In genomic region chr2:178767099-178768060, GRCh38 we compare ENCODE assay signal across 1 cellular context.
TF ChIP-seq lines count a peak whose summit lies in the region.

No MANE protein-coding gene starts in this region.

TF ChIP-seq in GM23338, 12 proteins besides CTCF, POLR2A, EP300 and RAD21 (continued from another document):
- TF ChIP-seq REST (IDR thresholded peaks at IDR 0.05; ENCODE audit: unreplicated experiment) (no peak), EZH2phosphoT487 (IDR thresholded peaks at IDR 0.05; ENCODE audit: unreplicated experiment) (no peak), ZNF331 (CRISPR knock-in tag; IDR thresholded peaks at IDR 0.05; ENCODE audit: low read depth) (no peak), ETS1 (IDR thresholded peaks at IDR 0.05) (no peak), ZNF462 (CRISPR knock-in tag; IDR thresholded peaks at IDR 0.05) (no peak), EZH2 (IDR thresholded peaks at IDR 0.05; ENCODE audit: low read depth, unreplicated experiment) (no peak), ZNF114 (CRISPR knock-in tag; IDR thresholded peaks at IDR 0.05) (no peak)
